ENCODE assay signal across 1 cellular context in genomic region chr2:117940436-117940835, GRCh38.
TF ChIP-seq lines count a peak whose summit lies in the region.

No MANE protein-coding gene starts in this region.

TF ChIP-seq in GM23338, 12 proteins besides CTCF, POLR2A, EP300 and RAD21 (continued from another document):
- TF ChIP-seq ETS1 (IDR thresholded peaks at IDR 0.05) (no peak), POLR2AphosphoS5 (IDR thresholded peaks at IDR 0.05; ENCODE audit: low read depth) (no peak), EZH2phosphoT487 (IDR thresholded peaks at IDR 0.05; ENCODE audit: unreplicated experiment) (no peak), ZNF462 (CRISPR knock-in tag; IDR thresholded peaks at IDR 0.05) (no peak), EZH2 (IDR thresholded peaks at IDR 0.05; ENCODE audit: low read depth, unreplicated experiment) (no peak)
TF ChIP-seq in GM23338: peak in this region for 0.
